ENCODE assay signal across 33 cellular contexts in the genomic region with DNA sequence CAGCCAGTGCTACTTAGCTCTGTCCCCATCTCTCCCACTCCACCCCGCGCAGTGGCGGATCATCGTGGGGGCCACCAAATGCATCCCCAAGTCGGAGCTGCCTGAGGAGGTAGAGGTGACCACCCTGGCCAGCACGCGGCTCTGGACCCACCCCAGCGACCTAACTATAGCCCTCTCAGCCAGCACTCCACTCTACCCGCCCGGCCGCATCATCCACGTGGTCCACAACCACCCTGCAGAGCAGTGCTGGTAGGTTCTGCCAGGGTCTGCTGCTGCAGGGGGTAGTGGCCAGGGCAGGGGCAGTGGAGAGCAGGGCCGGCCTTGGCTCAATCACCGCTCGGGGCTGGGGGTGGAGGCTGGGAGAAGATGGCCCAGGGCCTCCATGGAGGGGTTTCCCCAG.
"Had no signal": no experiment of that assay in that cellular context is flagged by ENCODE, and none has a peak within 500 bp of the region (broad histone marks: within the 10 kb centered on the region; RNA-seq: fewer than 3 reads in every experiment).

No MANE protein-coding gene starts in this region.

- DNase-seq: Karpas-422, Kasumi-1, KG1, MG63, MM.1S, MV-4-11, NCI-H1048, NCI-H1092, NCI-H1092 treated with DMSO at 0.1 percent for 48 hours, NCI-H1105, NCI-H1105 treated with DMSO at 0.1 percent for 48 hours, NCI-H1417, NCI-H1417 treated with DMSO at 0.1 percent for 48 hours, NCI-H1436, NCI-H1436 treated with DMSO at 0.1 percent for 48 hours, NCI-H1694, NCI-H1694 treated with DMSO at 0.1 percent for 48 hours, NCI-H187, NCI-H187 treated with DMSO at 0.1 percent for 48 hours, NCI-H1930, NCI-H2029, NCI-H2029 treated with DMSO at 0.1 percent for 48 hours, NCI-H2081, NCI-H2081 treated with DMSO at 0.1 percent for 48 hours, NCI-H2107, NCI-H2171, NCI-H2171 treated with DMSO at 0.1 percent for 48 hours, NCI-H2227 treated with DMSO at 0.1 percent for 48 hours, NCI-H226, NCI-H345, NCI-H446, NCI-H446 treated with DMSO at 0.1 percent for 48 hours had no signal

- H3K36me3 ChIP-seq: MG63 had no signal

- H3K4me2 ChIP-seq: KMS-11 had no signal

- H3K4me3 ChIP-seq: MG63 had no signal

- H3K27me3 ChIP-seq: MG63 had no signal

- H3K9me3 ChIP-seq: MG63 had no signal

- H3K27ac ChIP-seq: KMS-11 had no signal

- H3K9ac ChIP-seq: KMS-11 had no signal
